In the genomic region with DNA sequence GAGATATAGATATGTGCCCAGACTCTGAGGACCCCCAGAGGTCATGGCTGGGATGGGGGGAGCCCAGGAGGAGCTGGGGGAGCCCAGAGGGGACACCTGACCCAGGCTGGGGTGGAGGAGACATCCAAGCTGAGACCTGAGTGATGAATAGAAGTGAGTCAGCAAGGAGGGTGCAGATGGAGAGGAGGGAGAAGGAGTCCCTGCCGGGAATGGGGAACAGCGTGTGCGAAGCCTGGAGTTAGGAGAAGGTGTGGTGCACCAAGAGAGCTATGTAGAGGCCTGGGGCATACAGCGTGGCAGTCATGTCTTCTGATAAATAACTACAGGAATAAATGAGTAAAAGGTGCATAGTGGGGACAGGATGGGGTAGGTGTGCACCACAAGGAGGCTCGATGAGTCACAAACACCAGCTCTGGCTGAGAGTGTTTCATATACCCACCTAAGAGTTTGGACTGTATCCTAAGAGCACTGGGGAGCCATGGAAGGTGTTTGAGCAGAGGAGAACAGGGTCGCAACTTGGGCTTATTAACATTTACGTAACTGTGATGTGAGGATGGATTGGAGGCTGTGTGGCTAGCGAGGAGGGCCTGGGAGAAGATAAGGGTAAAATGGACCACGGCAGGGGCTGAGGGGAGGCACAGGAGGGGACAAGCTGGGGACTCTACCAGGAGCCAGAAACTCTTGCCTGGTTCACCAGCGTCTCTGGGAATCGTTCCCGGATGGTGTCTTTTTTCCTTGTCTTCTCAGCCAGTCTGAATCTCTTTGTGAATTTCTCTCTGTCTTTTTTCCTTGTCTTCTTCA, we compare ENCODE assay signal across 27 cellular contexts. TPM values are rescaled to one million over a fixed set of nuclear protein-coding genes. Genes with fewer than 3 reads are reported as not detected.
A peak's percentile ranks its signal among the peaks of the same experiment; 100 is the strongest.
DNase-seq lines count a peak whose midpoint lies in the region; ATAC-seq and TF ChIP-seq lines count a peak whose summit lies in the region.
"Had no signal": no experiment of that assay in that cellular context is flagged by ENCODE, and none has a peak within 500 bp of the region (broad histone marks: within the 10 kb centered on the region; RNA-seq: fewer than 3 reads in every experiment).

No MANE protein-coding gene starts in this region.

- H3K27me3 ChIP-seq in duodenal mucosa (ENCODE audit: control insufficient read depth in 1 of 2, insufficient read depth in 2 of 2, low read length in 2 of 2) = no peaks in the 10 kb centered on the region
- H3K27me3 ChIP-seq: vagina had no signal

- no peak overlapping the region for H3K4me3 Mint-ChIP-seq in activated CD8-positive, alpha-beta T cell treated with anti-CD3 and anti-CD28 coated beads for 36 hours
- no peak overlapping the region for H3K4me3 Mint-ChIP-seq in activated CD8-positive, alpha-beta T cell treated with anti-CD3 and anti-CD28 coated beads, Interleukin-2, amount 10 ng/mL, durations not matched to agents 7 days and 5 days
- H3K4me3 Mint-ChIP-seq in activated T-cell treated with anti-CD3 and anti-CD28 coated beads, Interleukin-2, amount 50 U/mL, for 4 hours = no peak overlapping the region
- H3K4me3 Mint-ChIP-seq: memory B cell had no signal

- H3K27ac Mint-ChIP-seq in activated CD8-positive, alpha-beta T cell treated with anti-CD3 and anti-CD28 coated beads for 36 hours = peak overlapping the region; percentile 8
- no peak overlapping the region for H3K27ac Mint-ChIP-seq in activated CD8-positive, alpha-beta T cell treated with anti-CD3 and anti-CD28 coated beads, Interleukin-2, amount 10 ng/mL, durations not matched to agents 7 days and 5 days
- H3K27ac Mint-ChIP-seq: memory B cell had no signal

- DNase-seq in activated CD8-positive, alpha-beta T cell treated with anti-CD3 and anti-CD28 coated beads for 36 hours = peak; percentile 77
- no peak for DNase-seq in activated CD8-positive, alpha-beta T cell treated with anti-CD3 and anti-CD28 coated beads, Interleukin-2, amount 10 ng/mL, durations not matched to agents 7 days and 5 days
- DNase-seq in activated T-cell treated with anti-CD3 and anti-CD28 coated beads, Interleukin-2, amount 50 U/mL, for 4 hours = no peak
- DNase-seq in stimulated activated CD4-positive, alpha-beta T cell treated with anti-CD3 and anti-CD28 coated beads, TNF-alpha, amount 100 ng/mL, for 48 hours (ENCODE audit: low read depth in 3 of 3) = peak in 2 of 3 donors; percentile 27 to 40
- DNase-seq in mucosa of descending colon = no peak
- DNase-seq: activated effector memory CD4-positive, alpha-beta T cell treated with Interleukin-2 at 50 U/mL for 16 hours; anterior cingulate cortex; C1 segment of cervical spinal cord; central memory CD4-positive, alpha-beta T cell; GOT3; head of caudate nucleus; NCI-H1417; NCI-H446; nucleus accumbens; PC-9; SHP77 treated with DMSO at 0.1 percent for 48 hours had no signal

- peaks cover 28% of the 10 kb centered on the region for H3K4me1 Mint-ChIP-seq in activated CD8-positive, alpha-beta T cell treated with anti-CD3 and anti-CD28 coated beads for 36 hours (ENCODE audit: low read depth)
- H3K4me1 Mint-ChIP-seq in activated CD8-positive, alpha-beta T cell treated with anti-CD3 and anti-CD28 coated beads, Interleukin-2, amount 10 ng/mL, durations not matched to agents 7 days and 5 days (ENCODE audit: low read depth) = no peaks in the 10 kb centered on the region
- H3K4me1 Mint-ChIP-seq in activated T-cell treated with anti-CD3 and anti-CD28 coated beads, Interleukin-2, amount 50 U/mL, for 4 hours (ENCODE audit: low read depth) = peaks cover 18% of the 10 kb centered on the region
- H3K4me1 Mint-ChIP-seq: memory B cell had no signal

- POLR2A ChIA-PET in activated CD8-positive, alpha-beta T cell treated with anti-CD3 and anti-CD28 coated beads for 36 hours (lab: Charles Lee) = interaction anchor here (0.8 to 1.5 kb wide), 2 partner anchors 12 to 120 kb away, joined by 3 to 5 read pairs; no protein-coding TSS in a partner anchor
- POLR2A ChIA-PET in activated CD8-positive, alpha-beta T cell treated with anti-CD3 and anti-CD28 coated beads, Interleukin-2, amount 10 ng/mL, durations not matched to agents 7 days and 5 days (lab: Charles Lee) = no interaction called here

- H3K4me1 ChIP-seq in duodenal mucosa (ENCODE audit: control insufficient read depth in 1 of 2, insufficient read depth in 2 of 2, low read length in 2 of 2) = peaks cover 6 to 19% of the 10 kb centered on the region in 2 donors
- no peaks in the 10 kb centered on the region for H3K4me1 ChIP-seq in mucosa of descending colon (ENCODE audit: low read depth)
- H3K4me1 ChIP-seq: vagina had no signal

- intact Hi-C loops in activated CD8-positive, alpha-beta T cell treated with anti-CD3 and anti-CD28 coated beads for 36 hours (cut with micrococcal nuclease) = loop anchor here (5.0 kb wide), 1 partner anchor 178 kb away; no protein-coding TSS in a partner anchor
- intact Hi-C loops in mucosa of descending colon (cut with DNase I, micrococcal nuclease) = loop anchor here in 1 of 2 donors (5.0 kb wide), 1 partner anchor 178 kb away; no protein-coding TSS in a partner anchor

- peaks cover 2% of the 10 kb centered on the region for H3K9me3 Mint-ChIP-seq in activated CD8-positive, alpha-beta T cell treated with anti-CD3 and anti-CD28 coated beads for 36 hours
- H3K9me3 Mint-ChIP-seq in activated CD8-positive, alpha-beta T cell treated with anti-CD3 and anti-CD28 coated beads, Interleukin-2, amount 10 ng/mL, durations not matched to agents 7 days and 5 days (ENCODE audit: insufficient read depth) = no peaks in the 10 kb centered on the region
- peaks cover 3% of the 10 kb centered on the region for H3K9me3 Mint-ChIP-seq in activated T-cell treated with anti-CD3 and anti-CD28 coated beads, Interleukin-2, amount 50 U/mL, for 4 hours
- H3K9me3 Mint-ChIP-seq: memory B cell had no signal

- H3K36me3 ChIP-seq in duodenal mucosa (ENCODE audit: control insufficient read depth in 1 of 2, insufficient read depth in 2 of 2, low read length in 2 of 2) (peaks cover 0 to 17% of the 10 kb centered on the region in 2 donors), mucosa of descending colon (ENCODE audit: low read depth) (no peaks in the 10 kb centered on the region)
- H3K36me3 ChIP-seq: thoracic aorta, vagina had no signal

- H3K27ac ChIP-seq in duodenal mucosa (ENCODE audit: low read depth, low read length) = no peak overlapping the region
- H3K27ac ChIP-seq: PC-9, thoracic aorta, vagina had no signal

- H3K27me3 Mint-ChIP-seq in activated CD8-positive, alpha-beta T cell treated with anti-CD3 and anti-CD28 coated beads for 36 hours = peaks cover 13% of the 10 kb centered on the region
- H3K27me3 Mint-ChIP-seq in activated CD8-positive, alpha-beta T cell treated with anti-CD3 and anti-CD28 coated beads, Interleukin-2, amount 10 ng/mL, durations not matched to agents 7 days and 5 days (ENCODE audit: low read depth) = peaks cover 9% of the 10 kb centered on the region
- H3K27me3 Mint-ChIP-seq in activated T-cell treated with anti-CD3 and anti-CD28 coated beads, Interleukin-2, amount 50 U/mL, for 4 hours (ENCODE audit: low read depth) = peaks cover 15% of the 10 kb centered on the region

- CTCF ChIA-PET in activated CD8-positive, alpha-beta T cell treated with anti-CD3 and anti-CD28 coated beads for 36 hours (lab: Charles Lee) = interaction anchor here (0.8 to 1.8 kb wide), 7 partner anchors 27 to 197 kb away, joined by 3 to 6 read pairs (median 4); no protein-coding TSS in a partner anchor
- CTCF ChIA-PET in activated CD8-positive, alpha-beta T cell treated with anti-CD3 and anti-CD28 coated beads, Interleukin-2, amount 10 ng/mL, durations not matched to agents 7 days and 5 days (lab: Charles Lee) = no interaction called here

- no peaks in the 10 kb centered on the region for H3K36me3 Mint-ChIP-seq in activated CD8-positive, alpha-beta T cell treated with anti-CD3 and anti-CD28 coated beads for 36 hours (ENCODE audit: low read depth)
- no peaks in the 10 kb centered on the region for H3K36me3 Mint-ChIP-seq in activated CD8-positive, alpha-beta T cell treated with anti-CD3 and anti-CD28 coated beads, Interleukin-2, amount 10 ng/mL, durations not matched to agents 7 days and 5 days (ENCODE audit: low read depth)
- no peaks in the 10 kb centered on the region for H3K36me3 Mint-ChIP-seq in activated T-cell treated with anti-CD3 and anti-CD28 coated beads, Interleukin-2, amount 50 U/mL, for 4 hours (ENCODE audit: insufficient read depth)
- H3K36me3 Mint-ChIP-seq: memory B cell had no signal

- H3K9me3 ChIP-seq in duodenal mucosa (ENCODE audit: control insufficient read depth in 1 of 2, low read length in 2 of 2) (no peaks in the 10 kb centered on the region), mucosa of descending colon (no peaks in the 10 kb centered on the region)
- H3K9me3 ChIP-seq: thoracic aorta, vagina had no signal

- H3K4me3 ChIP-seq in duodenal mucosa (ENCODE audit: low read depth in 1 of 2, low read length in 2 of 2) = peak overlapping the region; percentile 66 to 70
- H3K4me3 ChIP-seq in mucosa of descending colon = no peak overlapping the region
- H3K4me3 ChIP-seq: PC-9, thoracic aorta, vagina had no signal

- peak overlapping the region in 1 of 2 donors; percentile 68 for H3K9ac ChIP-seq in duodenal mucosa (ENCODE audit: low read depth in 1 of 2, low read length in 2 of 2)

- ATAC-seq in activated CD8-positive, alpha-beta T cell treated with anti-CD3 and anti-CD28 coated beads for 36 hours = peak; percentile 96
- no peak for ATAC-seq in activated CD8-positive, alpha-beta T cell treated with anti-CD3 and anti-CD28 coated beads, Interleukin-2, amount 10 ng/mL, durations not matched to agents 7 days and 5 days
- peak; percentile 87 to 93 for ATAC-seq in activated T-cell treated with anti-CD3 and anti-CD28 coated beads, Interleukin-2, amount 50 U/mL, for 4 hours
- ATAC-seq in GM21576 (IDR thresholded peaks at IDR 0.05; ENCODE audit: unreplicated experiment) = no peak
- no peak for ATAC-seq in mucosa of descending colon
- no peak for ATAC-seq in GM21723 (IDR thresholded peaks at IDR 0.05; ENCODE audit: unreplicated experiment)

- no peak for TF ChIP-seq CTCF in activated CD8-positive, alpha-beta T cell treated with anti-CD3 and anti-CD28 coated beads for 36 hours (IDR thresholded peaks at IDR 0.05)
- no peak for TF ChIP-seq CTCF in mucosa of descending colon (IDR thresholded peaks at IDR 0.05)

RNA-seq across cellular contexts. Expression of a gene that starts 1.4 kb away (rescaled TPM):
- not detected for total RNA-seq in activated CD8-positive, alpha-beta T cell treated with anti-CD3 and anti-CD28 coated beads for 36 hours
- not detected for total RNA-seq in activated CD8-positive, alpha-beta T cell treated with anti-CD3 and anti-CD28 coated beads, Interleukin-2, amount 10 ng/mL, durations not matched to agents 7 days and 5 days
- not detected for total RNA-seq in activated T-cell treated with anti-CD3 and anti-CD28 coated beads, Interleukin-2, amount 50 U/mL, for 4 hours
- total RNA-seq in mucosa of descending colon = under 1 TPM in 1 of 3 donors, not detected in 2; 0.58 TPM
- total RNA-seq: dermis blood vessel endothelial cell, M059J, myocyte, PC-9, pulmonary artery endothelial cell, skeletal muscle tissue, thoracic aorta, vagina had no signal

RNA-seq across cellular contexts. Expression of a gene that starts 21.5 kb away (rescaled TPM):
- total RNA-seq in activated CD8-positive, alpha-beta T cell treated with anti-CD3 and anti-CD28 coated beads for 36 hours = not detected
- total RNA-seq in activated CD8-positive, alpha-beta T cell treated with anti-CD3 and anti-CD28 coated beads, Interleukin-2, amount 10 ng/mL, durations not matched to agents 7 days and 5 days = not detected
- not detected for total RNA-seq in activated T-cell treated with anti-CD3 and anti-CD28 coated beads, Interleukin-2, amount 50 U/mL, for 4 hours
- total RNA-seq in mucosa of descending colon = 1 to 10 TPM in 2 of 3 donors, under 1 TPM in 1; 0.46 to 2.0 (median 1.5) TPM
- total RNA-seq: dermis blood vessel endothelial cell, M059J, myocyte, PC-9, pulmonary artery endothelial cell, vagina had no signal

RNA-seq across cellular contexts. Expression of a gene that starts 21.9 kb away (rescaled TPM):
- under 1 TPM; 0.34 to 0.43 TPM for total RNA-seq in activated CD8-positive, alpha-beta T cell treated with anti-CD3 and anti-CD28 coated beads for 36 hours
- total RNA-seq in activated CD8-positive, alpha-beta T cell treated with anti-CD3 and anti-CD28 coated beads, Interleukin-2, amount 10 ng/mL, durations not matched to agents 7 days and 5 days = under 1 TPM; 0.34 to 0.53 TPM
- total RNA-seq in activated T-cell treated with anti-CD3 and anti-CD28 coated beads, Interleukin-2, amount 50 U/mL, for 4 hours = 1 to 10 TPM in 1 of 3 donors, under 1 TPM in 1, not detected in 1; 0.51 to 1.3 TPM
- total RNA-seq in mucosa of descending colon = 1 to 10 TPM in 1 of 3 donors, under 1 TPM in 1, not detected in 1; 0.22 to 1.5 TPM
- total RNA-seq: dermis blood vessel endothelial cell, M059J, myocyte, PC-9, pulmonary artery endothelial cell, skeletal muscle tissue, vagina had no signal

RNA-seq across cellular contexts. Expression of a gene that starts 51.7 kb away (rescaled TPM):
- not detected for total RNA-seq in activated CD8-positive, alpha-beta T cell treated with anti-CD3 and anti-CD28 coated beads for 36 hours
- under 1 TPM in 1 of 2 experiments, not detected in 1; 0.29 TPM for total RNA-seq in activated CD8-positive, alpha-beta T cell treated with anti-CD3 and anti-CD28 coated beads, Interleukin-2, amount 10 ng/mL, durations not matched to agents 7 days and 5 days
- under 1 TPM in 1 of 3 donors, not detected in 2; 0.32 TPM for total RNA-seq in activated T-cell treated with anti-CD3 and anti-CD28 coated beads, Interleukin-2, amount 50 U/mL, for 4 hours
- 1 to 10 TPM in 2 of 3 donors, under 1 TPM in 1; 0.75 to 3.6 (median 2.8) TPM for total RNA-seq in mucosa of descending colon
- total RNA-seq: dermis blood vessel endothelial cell, M059J, myocyte, PC-9, pulmonary artery endothelial cell had no signal

Comparison
In these comparisons a context has a peak if more than half of its experiments do, and no peak if none do; other contexts are left out.
1. ATAC-seq: peak in activated CD8-positive, alpha-beta T cell treated with anti-CD3 and anti-CD28 coated beads for 36 hours (single experiment) and activated T-cell treated with anti-CD3 and anti-CD28 coated beads, Interleukin-2, amount 50 U/mL, for 4 hours (2 of 2); none in activated CD8-positive, alpha-beta T cell treated with anti-CD3 and anti-CD28 coated beads, Interleukin-2, amount 10 ng/mL, durations not matched to agents 7 days and 5 days (single experiment), GM21576 (single experiment), mucosa of descending colon (single experiment) and GM21723 (single experiment).
2. DNase-seq: peak in activated CD8-positive, alpha-beta T cell treated with anti-CD3 and anti-CD28 coated beads for 36 hours (single experiment) and stimulated activated CD4-positive, alpha-beta T cell treated with anti-CD3 and anti-CD28 coated beads, TNF-alpha, amount 100 ng/mL, for 48 hours (2 of 3); none in activated CD8-positive, alpha-beta T cell treated with anti-CD3 and anti-CD28 coated beads, Interleukin-2, amount 10 ng/mL, durations not matched to agents 7 days and 5 days (single experiment), activated T-cell treated with anti-CD3 and anti-CD28 coated beads, Interleukin-2, amount 50 U/mL, for 4 hours (single experiment) and mucosa of descending colon (0 of 3).